Comparison of ENCODE assay signal across 16 cellular contexts in the genomic region with DNA sequence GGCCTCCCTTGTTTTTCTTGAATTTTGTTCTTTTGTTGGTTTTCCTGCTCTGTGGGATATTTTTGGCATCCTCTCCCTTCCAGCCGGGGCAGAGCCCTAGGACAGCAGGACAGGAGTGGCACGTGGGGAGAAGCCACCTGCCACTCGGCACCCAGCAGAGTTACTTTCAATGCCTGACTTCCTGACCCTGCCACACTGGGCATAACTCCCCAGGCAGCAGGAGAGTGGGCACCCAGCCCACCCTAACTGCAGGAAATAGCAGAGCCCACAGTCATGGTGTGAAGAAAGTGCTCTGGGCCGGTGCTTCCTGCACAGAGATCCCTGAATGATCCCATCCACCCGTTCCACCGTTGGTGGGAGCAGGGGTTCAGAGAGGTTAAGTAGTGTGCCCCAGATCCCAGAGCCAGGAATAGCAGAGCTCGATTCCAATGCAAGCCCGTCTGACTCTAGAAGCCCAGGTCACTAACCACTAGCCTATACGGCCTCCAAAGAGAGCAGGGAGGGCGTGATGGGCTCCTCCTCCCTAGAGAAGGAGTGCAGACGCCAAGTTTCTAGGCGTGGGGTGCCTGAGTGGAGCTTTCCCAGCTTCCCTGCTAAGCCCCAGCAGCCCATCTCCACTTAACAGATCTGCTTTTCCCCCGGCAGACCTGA. TPM values are rescaled to one million over a fixed set of nuclear protein-coding genes. Genes with fewer than 3 reads are reported as not detected.
DNase-seq lines count a peak whose midpoint lies in the region; ATAC-seq, FAIRE-seq and TF ChIP-seq lines count a peak whose summit lies in the region.
"Had no signal": no experiment of that assay in that cellular context is flagged by ENCODE, and none has a peak within 500 bp of the region (broad histone marks: within the 10 kb centered on the region; RNA-seq: fewer than 3 reads in every experiment).

No MANE protein-coding gene starts in this region.

- H3K36me3 ChIP-seq in kidney (ENCODE audit: control insufficient read depth in 1 of 2, insufficient read depth in 2 of 2, low read length in 2 of 2) (peaks cover 7 to 42% of the 10 kb centered on the region in 2 donors), subcutaneous abdominal adipose tissue (ENCODE audit: control insufficient read depth in 5 of 5, insufficient read depth in 5 of 5, low read length in 5 of 5) (peaks cover 0 to 31% (median 24%) of the 10 kb centered on the region in 5 donors), mucosa of descending colon (ENCODE audit: low read depth) (no peaks in the 10 kb centered on the region)
- H3K36me3 ChIP-seq: cardiac muscle cell had no signal

- peaks cover 2% of the 10 kb centered on the region for H3K36me3 Mint-ChIP-seq in chondrocyte (ENCODE audit: low read depth)
- no peaks in the 10 kb centered on the region for H3K36me3 Mint-ChIP-seq in mesothelial cell of epicardium

- peak overlapping the region; percentile 68 to 69 for H3K27ac ChIP-seq in kidney (ENCODE audit: low read depth in 2 of 2, low read length in 2 of 2)
- H3K27ac ChIP-seq in subcutaneous abdominal adipose tissue (ENCODE audit: low read depth, low read length): peak overlapping the region; percentile 74
- H3K27ac ChIP-seq: cardiac muscle cell, hepatocyte had no signal

- H3K27ac Mint-ChIP-seq in chondrocyte (ENCODE audit: unreplicated experiment): peak overlapping the region; percentile 77
- H3K27ac Mint-ChIP-seq in mesothelial cell of epicardium: no peak overlapping the region
- H3K27ac Mint-ChIP-seq: activated CD8-positive, alpha-beta T cell treated with anti-CD3 and anti-CD28 coated beads, Interleukin-2, amount 10 ng/mL, durations not matched to agents 7 days and 5 days had no signal

- no peaks in the 10 kb centered on the region for H3K9me3 Mint-ChIP-seq in chondrocyte (ENCODE audit: low read depth)
- no peaks in the 10 kb centered on the region for H3K9me3 Mint-ChIP-seq in mesothelial cell of epicardium

- TF ChIP-seq CTCF in chondrocyte (IDR thresholded peaks at IDR 0.05) (no peak), kidney (IDR thresholded peaks at IDR 0.05; ENCODE audit: borderline replicate concordance, extremely low read depth, insufficient read depth) (no peak), mesothelial cell of epicardium (IDR thresholded peaks at IDR 0.05; ENCODE audit: unreplicated experiment) (no peak), mucosa of descending colon (IDR thresholded peaks at IDR 0.05) (no peak)

- peak; percentile 32; the same call in 1 of the 2 replicates for TF ChIP-seq EP300 in Ishikawa (IDR thresholded peaks at IDR 0.05; ENCODE audit: borderline replicate concordance)

- no peak for ATAC-seq in mucosa of descending colon
- no peak for ATAC-seq in HG03095 (IDR thresholded peaks at IDR 0.05; ENCODE audit: unreplicated experiment)
- ATAC-seq: activated CD8-positive, alpha-beta T cell treated with anti-CD3 and anti-CD28 coated beads, Interleukin-2, amount 10 ng/mL, durations not matched to agents 7 days and 5 days had no signal

- FAIRE-seq in kidney (lab: Jason Lieb, UNC): no peak

- H3K4me1 Mint-ChIP-seq in chondrocyte (ENCODE audit: low read depth): peaks cover 17% of the 10 kb centered on the region
- H3K4me1 Mint-ChIP-seq in mesothelial cell of epicardium: no peaks in the 10 kb centered on the region

- peaks cover 0 to 4% (median 0%) of the 10 kb centered on the region in 5 donors for H3K27me3 ChIP-seq in subcutaneous abdominal adipose tissue (ENCODE audit: control insufficient read depth in 5 of 5, insufficient read depth in 4 of 5, low read length in 5 of 5)
- H3K27me3 ChIP-seq: cardiac muscle cell, hepatocyte, tibial artery had no signal

- no peaks in the 10 kb centered on the region for H3K27me3 Mint-ChIP-seq in chondrocyte (ENCODE audit: low read depth)
- H3K27me3 Mint-ChIP-seq in mesothelial cell of epicardium (ENCODE audit: low read depth): no peaks in the 10 kb centered on the region

- no peak overlapping the region for H3K4me3 ChIP-seq in kidney (ENCODE audit: low read length in 2 of 2)
- peak overlapping the region in 1 of 5 donors; percentile 10 for H3K4me3 ChIP-seq in subcutaneous abdominal adipose tissue (ENCODE audit: low read depth in 1 of 5, low read length in 5 of 5)
- no peak overlapping the region for H3K4me3 ChIP-seq in mucosa of descending colon
- H3K4me3 ChIP-seq: cardiac muscle cell, hepatocyte, tibial artery had no signal

- DNase-seq in chondrocyte (ENCODE audit: low spot score) (peak; percentile 59), kidney (no peak), NCI-H226 (no peak), mesothelial cell of epicardium (ENCODE audit: low spot score in 2 of 2, unreplicated experiment in 2 of 2) (no peak), mucosa of descending colon (no peak)
- DNase-seq: activated CD8-positive, alpha-beta T cell treated with anti-CD3 and anti-CD28 coated beads, Interleukin-2, amount 10 ng/mL, durations not matched to agents 7 days and 5 days; mammary epithelial cell; MM.1S; NCI-H2171 treated with DMSO at 0.1 percent for 48 hours; stimulated activated CD4-positive, alpha-beta T cell treated with anti-CD3 and anti-CD28 coated beads, Interleukin-12 subunit alpha, Interleukin-12 subunit beta, amount 100 ng/mL, for 4 hours; tibial artery had no signal

- H3K9ac ChIP-seq in kidney (ENCODE audit: low read length in 2 of 2) (no peak overlapping the region), subcutaneous abdominal adipose tissue (ENCODE audit: low read length in 5 of 5) (no peak overlapping the region)

- H3K9me3 ChIP-seq in kidney (ENCODE audit: control insufficient read depth in 1 of 2, low read length in 2 of 2) (no peaks in the 10 kb centered on the region), subcutaneous abdominal adipose tissue (ENCODE audit: control insufficient read depth in 5 of 5, low read length in 5 of 5) (no peaks in the 10 kb centered on the region), mucosa of descending colon (no peaks in the 10 kb centered on the region)
- H3K9me3 ChIP-seq: tibial artery had no signal

- H3K4me3 Mint-ChIP-seq in chondrocyte (ENCODE audit: unreplicated experiment) (no peak overlapping the region), mesothelial cell of epicardium (no peak overlapping the region)
- H3K4me3 Mint-ChIP-seq: activated CD8-positive, alpha-beta T cell treated with anti-CD3 and anti-CD28 coated beads, Interleukin-2, amount 10 ng/mL, durations not matched to agents 7 days and 5 days had no signal

- H3K4me1 ChIP-seq in kidney (ENCODE audit: control insufficient read depth in 1 of 2, insufficient read depth in 1 of 2, low read depth in 1 of 2, low read length in 2 of 2): peaks cover 13 to 16% of the 10 kb centered on the region in 2 donors
- H3K4me1 ChIP-seq in subcutaneous abdominal adipose tissue (ENCODE audit: control insufficient read depth in 5 of 5, insufficient read depth in 5 of 5, low read length in 5 of 5): peaks cover 0 to 29% (median 7%) of the 10 kb centered on the region in 5 donors
- no peaks in the 10 kb centered on the region for H3K4me1 ChIP-seq in mucosa of descending colon (ENCODE audit: low read depth)

- TF ChIP-seq RAD21 in Ishikawa (IDR thresholded peaks at IDR 0.05; ENCODE audit: low read depth): no peak

- intact Hi-C loops in kidney (cut with DNase I) (no loop called here), mucosa of descending colon (cut with DNase I, micrococcal nuclease) (no loop called here)

TF ChIP-seq in Ishikawa, 13 proteins besides CTCF, POLR2A, EP300 and RAD21 (continues in another document):
- TF ChIP-seq CEBPB (IDR thresholded peaks at IDR 0.05) (no peak), NFIC (IDR thresholded peaks at IDR 0.05) (peak; percentile 65)
- TF ChIP-seq, protein P1, sequence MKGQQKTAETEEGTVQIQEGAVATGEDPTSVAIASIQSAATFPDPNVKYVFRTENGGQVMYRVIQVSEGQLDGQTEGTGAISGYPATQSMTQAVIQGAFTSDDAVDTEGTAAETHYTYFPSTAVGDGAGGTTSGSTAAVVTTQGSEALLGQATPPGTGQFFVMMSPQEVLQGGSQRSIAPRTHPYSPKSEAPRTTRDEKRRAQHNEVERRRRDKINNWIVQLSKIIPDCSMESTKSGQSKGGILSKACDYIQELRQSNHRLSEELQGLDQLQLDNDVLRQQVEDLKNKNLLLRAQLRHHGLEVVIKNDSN (IDR thresholded peaks at IDR 0.05): no peak
- TF ChIP-seq, protein P2, sequence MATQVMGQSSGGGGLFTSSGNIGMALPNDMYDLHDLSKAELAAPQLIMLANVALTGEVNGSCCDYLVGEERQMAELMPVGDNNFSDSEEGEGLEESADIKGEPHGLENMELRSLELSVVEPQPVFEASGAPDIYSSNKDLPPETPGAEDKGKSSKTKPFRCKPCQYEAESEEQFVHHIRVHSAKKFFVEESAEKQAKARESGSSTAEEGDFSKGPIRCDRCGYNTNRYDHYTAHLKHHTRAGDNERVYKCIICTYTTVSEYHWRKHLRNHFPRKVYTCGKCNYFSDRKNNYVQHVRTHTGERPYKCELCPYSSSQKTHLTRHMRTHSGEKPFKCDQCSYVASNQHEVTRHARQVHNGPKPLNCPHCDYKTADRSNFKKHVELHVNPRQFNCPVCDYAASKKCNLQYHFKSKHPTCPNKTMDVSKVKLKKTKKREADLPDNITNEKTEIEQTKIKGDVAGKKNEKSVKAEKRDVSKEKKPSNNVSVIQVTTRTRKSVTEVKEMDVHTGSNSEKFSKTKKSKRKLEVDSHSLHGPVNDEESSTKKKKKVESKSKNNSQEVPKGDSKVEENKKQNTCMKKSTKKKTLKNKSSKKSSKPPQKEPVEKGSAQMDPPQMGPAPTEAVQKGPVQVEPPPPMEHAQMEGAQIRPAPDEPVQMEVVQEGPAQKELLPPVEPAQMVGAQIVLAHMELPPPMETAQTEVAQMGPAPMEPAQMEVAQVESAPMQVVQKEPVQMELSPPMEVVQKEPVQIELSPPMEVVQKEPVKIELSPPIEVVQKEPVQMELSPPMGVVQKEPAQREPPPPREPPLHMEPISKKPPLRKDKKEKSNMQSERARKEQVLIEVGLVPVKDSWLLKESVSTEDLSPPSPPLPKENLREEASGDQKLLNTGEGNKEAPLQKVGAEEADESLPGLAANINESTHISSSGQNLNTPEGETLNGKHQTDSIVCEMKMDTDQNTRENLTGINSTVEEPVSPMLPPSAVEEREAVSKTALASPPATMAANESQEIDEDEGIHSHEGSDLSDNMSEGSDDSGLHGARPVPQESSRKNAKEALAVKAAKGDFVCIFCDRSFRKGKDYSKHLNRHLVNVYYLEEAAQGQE (IDR thresholded peaks at IDR 0.05; ENCODE audit: low read depth): no peak
- TF ChIP-seq, protein P3, sequence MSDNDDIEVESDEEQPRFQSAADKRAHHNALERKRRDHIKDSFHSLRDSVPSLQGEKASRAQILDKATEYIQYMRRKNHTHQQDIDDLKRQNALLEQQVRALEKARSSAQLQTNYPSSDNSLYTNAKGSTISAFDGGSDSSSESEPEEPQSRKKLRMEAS (IDR thresholded peaks at IDR 0.05): peak; percentile 44

RNA-seq across cellular contexts. Expression of a gene that starts 8.2 kb away (rescaled TPM):
- 32.6 to 48.3 TPM (median 36.0 TPM) in 3 replicates for total RNA-seq in chondrocyte
- total RNA-seq in kidney: 75.3 TPM
- 28.4 TPM for polyA plus RNA-seq in kidney (ENCODE audit: insufficient read depth, low read depth, low replicate concordance)
- 65.6 to 69.6 TPM (median 69.4 TPM) in 3 replicates for total RNA-seq in mesothelial cell of epicardium
- 10 to 100 TPM; 56.1 to 57.9 (median 56.5) TPM for total RNA-seq in mucosa of descending colon

RNA-seq across cellular contexts. Expression of a gene that starts 20.9 kb away (rescaled TPM):
- total RNA-seq in chondrocyte (4.1 to 33.1 TPM (median 30.1 TPM) in 3 replicates), kidney (397 TPM), mesothelial cell of epicardium (20.0 to 23.1 TPM (median 20.6 TPM) in 3 replicates), mucosa of descending colon (1 to 10 TPM; 1.4 to 5.6 (median 5.0) TPM)
- polyA plus RNA-seq in kidney (ENCODE audit: insufficient read depth, low read depth, low replicate concordance): 439 TPM

Comparison
In these comparisons a context has a peak if more than half of its experiments do, and no peak if none do; other contexts are left out.
1. RNA of a gene that starts 20.9 kb away (total RNA-seq): 397 TPM in kidney (single experiment); 4.1 to 33.1 TPM in chondrocyte, 20.0 to 23.1 TPM in mesothelial cell of epicardium and 1.4 to 5.6 TPM in mucosa of descending colon; every median in the first group is over 10 times any median in the second.